ENCODE assay signal across 8 cellular contexts in the genomic region with DNA sequence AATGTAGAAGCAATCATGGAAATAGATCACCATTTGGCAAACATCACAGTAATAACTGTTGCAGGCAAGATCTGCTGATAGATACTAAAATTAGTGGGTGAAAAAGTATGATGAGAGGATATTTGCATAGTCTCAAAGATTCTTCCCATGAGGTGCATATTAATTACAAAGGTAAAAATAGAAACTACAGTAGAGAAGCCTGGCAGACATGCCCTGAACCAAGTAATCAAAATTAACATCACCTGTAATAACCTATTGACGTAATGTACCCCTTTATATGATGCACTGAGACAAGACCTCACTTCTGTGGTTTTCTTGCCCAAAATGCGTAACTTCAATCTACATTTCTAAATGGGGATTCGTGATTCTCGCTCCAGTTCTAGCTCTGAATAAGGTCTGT.
"Had no signal": no experiment of that assay in that cellular context is flagged by ENCODE, and none has a peak within 500 bp of the region (broad histone marks: within the 10 kb centered on the region; RNA-seq: fewer than 3 reads in every experiment).

No MANE protein-coding gene starts in this region.

- H3K27me3 Mint-ChIP-seq: IgD-negative memory B cell had no signal

- H3K4me3 ChIP-seq: GM23338 had no signal

- FAIRE-seq: H1, H54, HepG2 had no signal

- H3K9me3 Mint-ChIP-seq: GM23338, H9, IgD-negative memory B cell had no signal

- H3K4me2 ChIP-seq: GM23338 had no signal

- H2AFZ ChIP-seq: GM23338 had no signal

- H3K27ac Mint-ChIP-seq: GM23338, H9, IgD-negative memory B cell had no signal

- H3K4me3 Mint-ChIP-seq: GM23338, H9, IgD-negative memory B cell had no signal

- H3K27ac ChIP-seq: HL-60 had no signal

- ATAC-seq: GM23338, HepG2 had no signal

- DNase-seq: H9, HCEC 1CT had no signal
